ENCODE assay signal across 1 cellular context in the genomic region with DNA sequence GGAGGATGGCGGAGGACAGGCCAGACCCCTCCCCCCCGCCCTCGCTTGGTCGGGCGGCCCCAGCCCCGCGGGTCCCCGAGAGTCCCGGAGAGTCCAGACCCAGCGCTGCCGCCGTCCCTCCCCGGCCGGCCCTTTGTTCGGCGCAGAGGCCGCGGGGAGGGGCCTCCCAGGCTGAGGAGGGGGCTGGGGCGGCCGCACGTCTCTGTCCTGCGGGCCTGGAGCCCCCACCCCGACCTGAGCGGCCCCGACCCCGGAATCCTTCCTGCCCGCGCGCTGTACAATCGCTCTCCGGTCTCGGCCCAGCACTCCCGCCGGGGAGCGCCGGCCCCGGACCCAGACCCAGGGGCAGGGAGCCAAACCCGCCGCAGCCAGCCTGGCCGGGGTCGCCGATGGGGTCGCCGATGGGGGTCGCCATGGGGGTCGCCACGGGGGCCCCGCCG.
TF ChIP-seq lines count a peak whose summit lies in the region.

No MANE protein-coding gene starts in this region.

TF ChIP-seq in A549, 52 proteins besides CTCF, POLR2A, EP300 and RAD21 (continued from another document):
- TF ChIP-seq MYC (IDR thresholded peaks at IDR 0.05; ENCODE audit: borderline replicate concordance, low read length): no peak
